ENCODE assay signal across 9 cellular contexts in genomic region chr9:74645007-74645639, GRCh38.
DNase-seq lines count a peak whose midpoint lies in the region; ATAC-seq, FAIRE-seq and TF ChIP-seq lines count a peak whose summit lies in the region.
"Had no signal": no experiment of that assay in that cellular context is flagged by ENCODE, and none has a peak within 500 bp of the region (broad histone marks: within the 10 kb centered on the region; RNA-seq: fewer than 3 reads in every experiment).

No MANE protein-coding gene starts in this region.

- H3K27me3 Mint-ChIP-seq in glutamatergic neuron (ENCODE audit: unreplicated experiment), result no peaks in the 10 kb centered on the region

- H3K9me3 ChIP-seq in PC-3 (ENCODE audit: low read length), result no peaks in the 10 kb centered on the region
- H3K9me3 ChIP-seq: SJSA1 had no signal

- H3K79me2 ChIP-seq in PC-3 (ENCODE audit: low read length), result no peaks in the 10 kb centered on the region

- no peaks in the 10 kb centered on the region for H3K9me2 ChIP-seq in PC-3 (replicated peaks; ENCODE audit: low read length)

- H3K27ac ChIP-seq in PC-3 (ENCODE audit: low read length), result no peak overlapping the region
- H3K27ac ChIP-seq: SJSA1 had no signal

- TF ChIP-seq POLR2A in H54 (IDR thresholded peaks at IDR 0.05; ENCODE audit: low read depth, low read length), result no peak

- H3K4me1 ChIP-seq in PC-3 (ENCODE audit: insufficient read depth, low read length), result no peaks in the 10 kb centered on the region
- H3K4me1 ChIP-seq: SJSA1 had no signal

- H4K20me1 ChIP-seq in PC-3 (ENCODE audit: low read length), result no peaks in the 10 kb centered on the region

- peak; percentile 71 for FAIRE-seq in H54 (lab: Jason Lieb, UNC)
- FAIRE-seq in GM19239 (lab: Jason Lieb, UNC), result no peak

- H3K27ac Mint-ChIP-seq in glutamatergic neuron (ENCODE audit: unreplicated experiment), result no peak overlapping the region

- peak; percentile 66 for TF ChIP-seq CTCF in PC-3 (conservative IDR thresholded peaks at IDR 0.05; ENCODE audit: low read depth, low read length)
- peak; percentile 76 for TF ChIP-seq CTCF in glutamatergic neuron (IDR thresholded peaks at IDR 0.05; ENCODE audit: partially characterized antibody, unreplicated experiment)

- CTCF ChIA-PET in PC-3 (lab: Charles Lee), result no interaction called here

- DNase-seq in EL (peak; percentile 2), H54 (ENCODE audit: insufficient read length, low spot score) (no peak), PC-3 (peak; percentile 19), glutamatergic neuron (no peak), NCI-H1930 (lab: John Stamatoyannopoulos, UW) (no peak), GM19239 (ENCODE audit: insufficient read length, low spot score) (no peak)

- no TSS peak for BruUV-seq in PC-3 (replicated peaks; lab: Mats Ljungman, UMichigan)

- no peaks in the 10 kb centered on the region for H3K36me3 Mint-ChIP-seq in glutamatergic neuron (ENCODE audit: unreplicated experiment)

- H3K27me3 ChIP-seq in PC-3 (ENCODE audit: low read length), result peaks cover 22% of the 10 kb centered on the region
- H3K27me3 ChIP-seq: SJSA1 had no signal

- H3K4me3 ChIP-seq in PC-3 (ENCODE audit: low read length), result no peak overlapping the region
- H3K4me3 ChIP-seq: SJSA1 had no signal

- no peaks in the 10 kb centered on the region for H3F3A ChIP-seq in PC-3 (ENCODE audit: low read length, unreplicated experiment)

- H3K9ac ChIP-seq in PC-3 (ENCODE audit: low read length), result no peak overlapping the region

- no peak overlapping the region for H3K4me3 Mint-ChIP-seq in glutamatergic neuron (ENCODE audit: unreplicated experiment)

- POLR2A ChIA-PET in PC-3 (lab: Charles Lee; ENCODE audit: unreplicated experiment), result no interaction called here

- intact Hi-C loops in PC-3 (cut with micrococcal nuclease), result loop anchor here (5.0 kb wide), 1 partner anchor 963 kb away; no protein-coding TSS in a partner anchor

- no peaks in the 10 kb centered on the region for H3K4me1 Mint-ChIP-seq in glutamatergic neuron (ENCODE audit: low read depth, unreplicated experiment)

- no peak overlapping the region for H3K4me2 ChIP-seq in PC-3 (ENCODE audit: low read length)

- no peak overlapping the region for H2AFZ ChIP-seq in PC-3 (ENCODE audit: low read length)

- peaks cover 2% of the 10 kb centered on the region for H3K9me3 Mint-ChIP-seq in glutamatergic neuron (ENCODE audit: unreplicated experiment)

- no peaks in the 10 kb centered on the region for H3K36me3 ChIP-seq in PC-3 (ENCODE audit: low read depth, low read length)
- H3K36me3 ChIP-seq: SJSA1 had no signal

- ATAC-seq in PC-3 (no peak; the same call in 1 of the 2 replicates), HG02852 (IDR thresholded peaks at IDR 0.05; ENCODE audit: unreplicated experiment) (no peak)
- no peak for ATAC-seq in activated CD4-positive, CD25-positive, alpha-beta regulatory T cell treated with anti-CD3 and anti-CD28 coated beads, Interleukin-2, amount 50 U/mL, for 24 hours

Comparison
In these comparisons a context has a peak if more than half of its experiments do, and no peak if none do; other contexts are left out.
1. DNase-seq: peak in EL (single experiment) and PC-3 (single experiment); none in H54 (single experiment), glutamatergic neuron (single experiment), NCI-H1930 (0 of 2) and GM19239 (single experiment).